Comparison of ENCODE assay signal across 27 cellular contexts in the genomic region with DNA sequence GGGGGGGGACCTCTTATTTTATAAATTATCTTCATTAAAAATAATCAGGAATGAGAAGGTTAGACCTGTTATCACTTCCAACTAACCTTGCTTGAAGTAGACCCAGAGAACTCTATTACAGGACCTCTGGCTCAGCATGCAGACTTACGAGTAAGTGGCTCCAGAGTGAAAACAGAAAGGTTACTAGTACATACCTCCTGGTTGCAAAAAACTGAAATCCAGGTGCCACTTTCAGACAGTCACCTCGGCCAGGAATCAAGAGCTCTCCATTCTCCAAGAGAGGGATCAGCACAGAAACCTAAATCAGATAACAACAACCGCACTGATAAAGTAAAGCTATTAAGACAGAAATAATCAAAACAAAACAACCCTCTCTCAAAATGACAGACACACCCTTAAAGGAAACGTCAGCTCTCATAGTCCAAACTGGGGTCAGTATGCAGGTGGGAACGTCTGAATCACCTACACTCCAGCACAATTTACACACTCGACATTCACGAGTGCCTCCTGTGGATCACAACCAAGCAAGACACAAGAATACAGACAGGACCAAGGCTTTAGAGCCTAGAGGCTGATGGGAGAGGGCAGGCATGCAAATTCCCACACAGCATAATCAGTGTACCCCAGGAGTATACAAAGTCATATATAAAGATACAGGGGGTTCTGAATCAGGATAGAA.
"Had no signal": no experiment of that assay in that cellular context is flagged by ENCODE, and none has a peak within 500 bp of the region (broad histone marks: within the 10 kb centered on the region; RNA-seq: fewer than 3 reads in every experiment).

No MANE protein-coding gene starts in this region.

- H3K9me3 ChIP-seq: breast epithelium, thoracic aorta had no signal

- H2AFZ ChIP-seq: parathyroid adenoma had no signal

- ATAC-seq: esophagus mucosa; foreskin keratinocyte; heart right ventricle; naive thymus-derived CD4-positive, alpha-beta T cell; stimulated activated naive CD8-positive, alpha-beta T cell treated with anti-CD3 and anti-CD28 coated beads, Interleukin-15, Interleukin-2, amounts not matched to agents 100 U/mL and 50 U/mL, for 24 hours; T-helper 17 cell had no signal

- H3K4me3 ChIP-seq: breast epithelium, heart right ventricle, left ventricle myocardium inferior, right atrium auricular region, thoracic aorta had no signal

- H3K27ac ChIP-seq: breast epithelium, foreskin keratinocyte, heart right ventricle, left ventricle myocardium inferior, parathyroid adenoma, right atrium auricular region, thoracic aorta, WERI-Rb-1 had no signal

- DNase-seq: activated CD4-positive, alpha-beta memory T cell treated with anti-CD3 and anti-CD28 coated beads for 36 hours; activated CD4-positive, alpha-beta T cell treated with anti-CD3 and anti-CD28 coated beads, Interleukin-2, amount 10 ng/mL, durations not matched to agents 24 days and 14 days; activated CD4-positive, CD25-positive, alpha-beta regulatory T cell treated with anti-CD3 and anti-CD28 coated beads, Interleukin-2, amount 50 U/mL, for 72 hours; activated CD8-positive, alpha-beta memory T cell treated with anti-CD3 and anti-CD28 coated beads, Interleukin-2, amount 50 U/mL, for 4 hours; activated gamma-delta T cell treated with Interleukin-2 at 50 U/mL for 16 hours; activated T-cell treated with anti-CD3 and anti-CD28 coated beads, Interleukin-2, amount 50 U/mL, for 1 hour; central memory CD4-positive, alpha-beta T cell; foreskin keratinocyte; heart right ventricle; kidney glomerular epithelial cell; left ventricle myocardium inferior; naive thymus-derived CD4-positive, alpha-beta T cell; nucleus accumbens; stimulated activated CD4-positive, alpha-beta T cell treated with anti-CD3 and anti-CD28 coated beads, Interleukin-2, amount 100 ng/mL, for 48 hours; stimulated activated naive CD8-positive, alpha-beta T cell treated with anti-CD3 and anti-CD28 coated beads, Interleukin-15, Interleukin-2, amounts not matched to agents 100 U/mL and 50 U/mL, for 24 hours; T-helper 17 cell; T1000; WERI-Rb-1 had no signal

- H3K9me3 Mint-ChIP-seq: activated CD4-positive, alpha-beta T cell treated with anti-CD3 and anti-CD28 coated beads, Interleukin-2, amount 10 ng/mL, durations not matched to agents 24 days and 14 days; activated naive CD4-positive, alpha-beta T cell treated with anti-CD3 and anti-CD28 coated beads, Interleukin-2, amount 50 U/mL, for 24 hours; activated T-helper 1 cell treated with anti-CD3 and anti-CD28 coated beads, Interleukin-12 subunit alpha, Interleukin-12 subunit beta, Interleukin-2, Interleukin-4 antibody, amounts not matched to agents 30 ng/mL and 10 ng/mL and 1 ng/mL, durations not matched to agents 14 hours and 24 hours and 36 hours; type B pancreatic cell had no signal

- H3K79me2 ChIP-seq: parathyroid adenoma had no signal

- H3K27ac Mint-ChIP-seq: activated CD4-positive, alpha-beta memory T cell treated with anti-CD3 and anti-CD28 coated beads for 36 hours; activated CD4-positive, alpha-beta T cell treated with anti-CD3 and anti-CD28 coated beads, Interleukin-2, amount 10 ng/mL, durations not matched to agents 24 days and 14 days; activated naive CD4-positive, alpha-beta T cell treated with anti-CD3 and anti-CD28 coated beads, Interleukin-2, amount 50 U/mL, for 24 hours; activated T-helper 1 cell treated with anti-CD3 and anti-CD28 coated beads, Interleukin-12 subunit alpha, Interleukin-12 subunit beta, Interleukin-2, Interleukin-4 antibody, amounts not matched to agents 30 ng/mL and 10 ng/mL and 1 ng/mL, durations not matched to agents 14 hours and 24 hours and 36 hours; mesothelial cell of epicardium; naive thymus-derived CD4-positive, alpha-beta T cell; type B pancreatic cell had no signal

- H3K27me3 Mint-ChIP-seq: activated CD4-positive, alpha-beta memory T cell treated with anti-CD3 and anti-CD28 coated beads for 36 hours; activated CD4-positive, alpha-beta T cell treated with anti-CD3 and anti-CD28 coated beads, Interleukin-2, amount 10 ng/mL, durations not matched to agents 24 days and 14 days; activated naive CD4-positive, alpha-beta T cell treated with anti-CD3 and anti-CD28 coated beads, Interleukin-2, amount 50 U/mL, for 24 hours; naive thymus-derived CD4-positive, alpha-beta T cell; T-helper 17 cell; type B pancreatic cell had no signal

- H3K4me1 Mint-ChIP-seq: mesothelial cell of epicardium had no signal

- H3K4me3 Mint-ChIP-seq: activated CD4-positive, alpha-beta memory T cell treated with anti-CD3 and anti-CD28 coated beads for 36 hours; activated CD4-positive, alpha-beta T cell treated with anti-CD3 and anti-CD28 coated beads, Interleukin-2, amount 10 ng/mL, durations not matched to agents 24 days and 14 days; activated naive CD4-positive, alpha-beta T cell treated with anti-CD3 and anti-CD28 coated beads, Interleukin-2, amount 50 U/mL, for 24 hours; activated T-helper 1 cell treated with anti-CD3 and anti-CD28 coated beads, Interleukin-12 subunit alpha, Interleukin-12 subunit beta, Interleukin-2, Interleukin-4 antibody, amounts not matched to agents 30 ng/mL and 10 ng/mL and 1 ng/mL, durations not matched to agents 14 hours and 24 hours and 36 hours; mesothelial cell of epicardium; naive thymus-derived CD4-positive, alpha-beta T cell; T-helper 17 cell; type B pancreatic cell had no signal

- H3K4me1 ChIP-seq: breast epithelium, foreskin keratinocyte, parathyroid adenoma, right atrium auricular region had no signal

- H3K27me3 ChIP-seq: breast epithelium, foreskin keratinocyte, heart right ventricle, right atrium auricular region had no signal
